Comparison of ENCODE assay signal across 8 cellular contexts in genomic region chr2:126776255-126776654, GRCh38.
DNase-seq lines count a peak whose midpoint lies in the region; ATAC-seq and TF ChIP-seq lines count a peak whose summit lies in the region.

No MANE protein-coding gene starts in this region.

- TF ChIP-seq CTCF in MM.1S (IDR thresholded peaks at IDR 0.05; ENCODE audit: low read length) (no peak), sigmoid colon (IDR thresholded peaks at IDR 0.05) (no peak)

- TF ChIP-seq POLR2A in sigmoid colon (IDR thresholded peaks at IDR 0.05), result no peak

- H3K4me1 ChIP-seq in MM.1S (ENCODE audit: low read length) (no peaks in the 10 kb centered on the region), sigmoid colon (peaks cover 0 to 11% (median 2%) of the 10 kb centered on the region in 4 donors)

- TF ChIP-seq EP300 in sigmoid colon (IDR thresholded peaks at IDR 0.05), result no peak

- POLR2A ChIA-PET in HEK293T (lab: Yijun Ruan, JAX), result no interaction called here

- DNase-seq in MM.1S (no peak), left cardiac atrium (no peak), sigmoid colon (no peak), HEK293T (ENCODE audit: extremely low spot score) (no peak), mucosa of gallbladder (ENCODE audit: low spot score) (no peak), D341Med (ENCODE audit: low spot score) (no peak), dermis blood vessel endothelial cell (no peak)

- H3K27ac ChIP-seq in MM.1S (ENCODE audit: low read length) (no peak overlapping the region), sigmoid colon (peak overlapping the region in 1 of 4 donors; percentile 58)

- H3K9ac ChIP-seq in MM.1S (ENCODE audit: low read length), result no peak overlapping the region

- H3K4me3 ChIP-seq in MM.1S (ENCODE audit: low read length) (no peak overlapping the region; the same call in 1 of the 2 replicates), sigmoid colon (peak overlapping the region; percentile 44 to 61 (median 55))

- ATAC-seq in GM19023 (IDR thresholded peaks at IDR 0.05; ENCODE audit: unreplicated experiment) (peak; percentile 6), left cardiac atrium (peak; percentile 3 to 19)

- no peaks in the 10 kb centered on the region for H3F3A ChIP-seq in MM.1S (ENCODE audit: insufficient read depth, low read length)

- H3K36me3 ChIP-seq in MM.1S (replicated peaks; ENCODE audit: insufficient read depth, low read length) (no peaks in the 10 kb centered on the region), sigmoid colon (no peaks in the 10 kb centered on the region)

- WGBS in sigmoid colon, 2 donors, result 20 to 28% methylated on average over 9 of the region's 9 CpGs

- H3K9me3 ChIP-seq in MM.1S (replicated peaks; ENCODE audit: insufficient read depth, low read length) (no peaks in the 10 kb centered on the region), sigmoid colon (no peaks in the 10 kb centered on the region)

- H3K9me2 ChIP-seq in MM.1S (replicated peaks; ENCODE audit: insufficient read depth, low read length), result no peaks in the 10 kb centered on the region

- H4K20me1 ChIP-seq in MM.1S (ENCODE audit: insufficient read depth, low read length), result no peaks in the 10 kb centered on the region

- H3K27me3 ChIP-seq in MM.1S (replicated peaks; ENCODE audit: insufficient read depth, low read length), result no peaks in the 10 kb centered on the region
- no peaks in the 10 kb centered on the region for H3K27me3 ChIP-seq in sigmoid colon

- H3K4me2 ChIP-seq in MM.1S (ENCODE audit: low read depth, low read length), result peak overlapping the region; percentile 49

- no peaks in the 10 kb centered on the region for H3K79me2 ChIP-seq in MM.1S (ENCODE audit: low read length)

- CTCF ChIA-PET in HEK293T (lab: Yijun Ruan, JAX), result interaction anchor here (0.7 to 2.9 kb wide), 6 partner anchors 24 to 1031 kb away, joined by 3 to 18 read pairs (median 3); no protein-coding TSS in a partner anchor

- H2AFZ ChIP-seq in MM.1S (ENCODE audit: low read length), result peak overlapping the region; percentile 63

- intact Hi-C loops in left cardiac atrium (cut with DNase I), result loop anchor here (2.0 to 10.0 kb wide), 5 partner anchors 121 to 1031 kb away; partner anchors contain the start of gene GYPC (in 1 of the 2)
- intact Hi-C loops in sigmoid colon (cut with DNase I), result loop anchor here (2.0 kb wide), 2 partner anchors 119 to 197 kb away; partner anchors contain the start of gene GYPC

TF ChIP-seq in HEK293T, 16 proteins besides CTCF, POLR2A, EP300 and RAD21:
- TF ChIP-seq ZNF384 (IDR thresholded peaks at IDR 0.05) (no peak), FOXM1 (IDR thresholded peaks at IDR 0.05; ENCODE audit: borderline replicate concordance) (no peak), SUZ12 (IDR thresholded peaks at IDR 0.05) (no peak), BHLHE40 (IDR thresholded peaks at IDR 0.05; ENCODE audit: borderline replicate concordance) (no peak), ARNT (IDR thresholded peaks at IDR 0.05) (no peak), ELF4 (IDR thresholded peaks at IDR 0.05) (no peak), SP1 (IDR thresholded peaks at IDR 0.05) (no peak), L3MBTL2 (conservative IDR thresholded peaks at IDR 0.05) (no peak), HDGF (IDR thresholded peaks at IDR 0.05; ENCODE audit: borderline replicate concordance) (no peak), NFRKB (IDR thresholded peaks at IDR 0.05) (no peak)
